ENCODE assay signal across 8 cellular contexts in the genomic region with DNA sequence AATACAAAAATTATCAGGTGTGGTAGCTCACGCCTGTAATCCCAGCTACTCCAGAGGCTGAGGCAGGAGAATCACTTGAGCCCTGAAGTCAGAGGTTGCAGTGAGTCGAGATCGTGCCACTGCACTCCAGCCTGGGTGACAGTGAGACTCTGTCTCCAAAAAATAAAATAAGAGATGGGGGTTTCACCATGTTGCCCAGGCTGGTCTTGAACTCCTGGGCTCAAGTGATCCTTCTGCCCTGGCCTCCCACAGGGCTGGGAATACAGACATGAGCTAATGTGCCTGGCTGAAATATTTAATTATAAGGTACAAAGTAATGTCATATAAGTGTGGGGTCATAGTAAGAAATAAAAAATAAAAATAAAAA. TPM values are rescaled to one million over a fixed set of nuclear protein-coding genes. Genes with fewer than 3 reads are reported as not detected.
DNase-seq lines count a peak whose midpoint lies in the region; ATAC-seq and TF ChIP-seq lines count a peak whose summit lies in the region.
"Not testable (repeated sequence)": the region's sequence is repeated elsewhere in the genome, so short reads cannot be mapped to it uniquely, and the experiment has no call there.

No MANE protein-coding gene starts in this region.

- not testable (repeated sequence) for ATAC-seq in activated naive CD4-positive, alpha-beta T cell treated with anti-CD3 and anti-CD28 coated beads, Interleukin-2, amount 50 U/mL, for 72 hours

- H4K20me1 ChIP-seq in SU-DHL-6 (ENCODE audit: low read depth, low read length), result not testable (repeated sequence)

- peak overlapping the region; percentile 99 for H3K27ac ChIP-seq in AG04450 (ENCODE audit: low read depth, low read length)
- H3K27ac ChIP-seq in HL-60 (replicated peaks), result peak overlapping the region; percentile 100
- peak overlapping the region; percentile 97 for H3K27ac ChIP-seq in SU-DHL-6 (ENCODE audit: low read depth, low read length)
- H3K27ac ChIP-seq in duodenal mucosa (ENCODE audit: low read depth, low read length), result peak overlapping the region; percentile 99

- H3K4me1 Mint-ChIP-seq in immature natural killer cell (peaks cover 83 to 90% of the 10 kb centered on the region in 2 donors), nephron progenitor cell (peaks cover 85% of the 10 kb centered on the region)
- peaks cover 88% of the 10 kb centered on the region for H3K4me1 Mint-ChIP-seq in stimulated activated naive CD8-positive, alpha-beta T cell treated with anti-CD3 and anti-CD28 coated beads, Interleukin-15, Interleukin-2, amounts not matched to agents 100 ng/mL and 50 ng/mL, for 24 hours (ENCODE audit: low read depth)

- H3K4me3 ChIP-seq in AG04450 (ENCODE audit: low read depth, low read length); SU-DHL-6 (ENCODE audit: insufficient read depth, low read length, poor library complexity, severe bottlenecking); duodenal mucosa (ENCODE audit: low read depth in 1 of 2, low read length in 2 of 2): not testable (repeated sequence)
- peak overlapping the region; percentile 7 for H3K4me3 ChIP-seq in HL-60 (replicated peaks; ENCODE audit: insufficient read depth, low read length)

- H3K36me3 ChIP-seq in SU-DHL-6 (ENCODE audit: low read length); duodenal mucosa (ENCODE audit: control insufficient read depth in 1 of 2, insufficient read depth in 2 of 2, low read length in 2 of 2): not testable (repeated sequence)

- H2AFZ ChIP-seq in SU-DHL-6 (ENCODE audit: low read depth, low read length, severe bottlenecking), result not testable (repeated sequence)

- peak overlapping the region; percentile 99 for H3K27ac Mint-ChIP-seq in activated naive CD4-positive, alpha-beta T cell treated with anti-CD3 and anti-CD28 coated beads, Interleukin-2, amount 50 U/mL, for 72 hours
- peak overlapping the region in 5 of 6 donors; percentile 91 to 99 (median 95) for H3K27ac Mint-ChIP-seq in immature natural killer cell
- peak overlapping the region; percentile 100 for H3K27ac Mint-ChIP-seq in nephron progenitor cell
- peak overlapping the region; percentile 98 for H3K27ac Mint-ChIP-seq in stimulated activated naive CD8-positive, alpha-beta T cell treated with anti-CD3 and anti-CD28 coated beads, Interleukin-15, Interleukin-2, amounts not matched to agents 100 ng/mL and 50 ng/mL, for 24 hours

- not testable (repeated sequence) for TF ChIP-seq CTCF in AG04450 (IDR thresholded peaks at IDR 0.05; ENCODE audit: low read depth, low read length); HL-60 (IDR thresholded peaks at IDR 0.05; ENCODE audit: insufficient read depth, low read length); SU-DHL-6 (IDR thresholded peaks at IDR 0.05; ENCODE audit: insufficient read depth, low read length, poor library complexity, severe bottlenecking); nephron progenitor cell (IDR thresholded peaks at IDR 0.05)

- H3K36me3 Mint-ChIP-seq in activated naive CD4-positive, alpha-beta T cell treated with anti-CD3 and anti-CD28 coated beads, Interleukin-2, amount 50 U/mL, for 72 hours, result peaks cover 11 to 13% of the 10 kb centered on the region in 2 donors
- H3K36me3 Mint-ChIP-seq in immature natural killer cell (peaks cover 4 to 10% (median 10%) of the 10 kb centered on the region in 3 donors), nephron progenitor cell (ENCODE audit: low read depth) (peaks cover 10% of the 10 kb centered on the region)
- H3K36me3 Mint-ChIP-seq in stimulated activated naive CD8-positive, alpha-beta T cell treated with anti-CD3 and anti-CD28 coated beads, Interleukin-15, Interleukin-2, amounts not matched to agents 100 ng/mL and 50 ng/mL, for 24 hours (ENCODE audit: low read depth), result peaks cover 15% of the 10 kb centered on the region

- not testable (repeated sequence) for H3K9me3 ChIP-seq in AG04450 (ENCODE audit: control insufficient read depth, insufficient read depth, low read length); SU-DHL-6 (ENCODE audit: insufficient read depth, low read length); duodenal mucosa (ENCODE audit: control insufficient read depth in 1 of 2, low read length in 2 of 2)

- H3F3A ChIP-seq in SU-DHL-6 (ENCODE audit: insufficient read depth), result peaks cover 68% of the 10 kb centered on the region

- POLR2A ChIA-PET in AG04450 (lab: Yijun Ruan, JAX), result interaction anchor here (4.4 kb wide), 1 partner anchor 21 kb away, joined by 39 read pairs; no protein-coding TSS in a partner anchor

- H3K4me3 Mint-ChIP-seq in immature natural killer cell (peak overlapping the region in 4 of 5 donors; percentile 83 to 99 (median 91)), nephron progenitor cell (peak overlapping the region; percentile 100)
- H3K4me3 Mint-ChIP-seq in stimulated activated naive CD8-positive, alpha-beta T cell treated with anti-CD3 and anti-CD28 coated beads, Interleukin-15, Interleukin-2, amounts not matched to agents 100 ng/mL and 50 ng/mL, for 24 hours, result peak overlapping the region; percentile 97

- not testable (repeated sequence) for H3K9me2 ChIP-seq in SU-DHL-6 (replicated peaks; ENCODE audit: insufficient read depth, low read length)

- H3K27me3 ChIP-seq in AG04450 (ENCODE audit: control insufficient read depth, insufficient read depth, low read length); HL-60 (ENCODE audit: insufficient read depth, poor library complexity, severe bottlenecking); SU-DHL-6 (ENCODE audit: low read length); duodenal mucosa (ENCODE audit: control insufficient read depth in 1 of 2, insufficient read depth in 2 of 2, low read length in 2 of 2): not testable (repeated sequence)

- peaks cover 18% of the 10 kb centered on the region for H3K79me2 ChIP-seq in SU-DHL-6 (ENCODE audit: insufficient read depth, low read length)

- peak overlapping the region; percentile 94 for H3K4me2 ChIP-seq in SU-DHL-6 (ENCODE audit: low read depth, low read length, poor library complexity, severe bottlenecking)

- not testable (repeated sequence) for DNase-seq in AG04450 (ENCODE audit: low read depth, low spot score); HL-60 (ENCODE audit: low read depth in 1 of 2, low spot score in 1 of 2); activated naive CD4-positive, alpha-beta T cell treated with anti-CD3 and anti-CD28 coated beads, Interleukin-2, amount 50 U/mL, for 72 hours (ENCODE audit: low spot score in 2 of 2); immature natural killer cell; nephron progenitor cell

- H3K9me3 Mint-ChIP-seq in activated naive CD4-positive, alpha-beta T cell treated with anti-CD3 and anti-CD28 coated beads, Interleukin-2, amount 50 U/mL, for 72 hours; immature natural killer cell; stimulated activated naive CD8-positive, alpha-beta T cell treated with anti-CD3 and anti-CD28 coated beads, Interleukin-15, Interleukin-2, amounts not matched to agents 100 ng/mL and 50 ng/mL, for 24 hours: not testable (repeated sequence)
- peaks cover 14% of the 10 kb centered on the region for H3K9me3 Mint-ChIP-seq in nephron progenitor cell

- H3K27me3 Mint-ChIP-seq in immature natural killer cell (ENCODE audit: low read depth in 3 of 3), result peaks cover 35 to 51% (median 45%) of the 10 kb centered on the region in 3 donors
- peaks cover 20% of the 10 kb centered on the region for H3K27me3 Mint-ChIP-seq in nephron progenitor cell (ENCODE audit: low read depth, poor library complexity)
- not testable (repeated sequence) for H3K27me3 Mint-ChIP-seq in stimulated activated naive CD8-positive, alpha-beta T cell treated with anti-CD3 and anti-CD28 coated beads, Interleukin-15, Interleukin-2, amounts not matched to agents 100 ng/mL and 50 ng/mL, for 24 hours

- CTCF ChIA-PET in AG04450 (lab: Charles Lee), result interaction anchor here (0.6 to 5.9 kb wide), 3 partner anchors 12 to 22 kb away, joined by 3 to 45 read pairs (median 39); no protein-coding TSS in a partner anchor

- H3K9ac ChIP-seq in SU-DHL-6 (ENCODE audit: low read length), result peak overlapping the region; percentile 96
- H3K9ac ChIP-seq in duodenal mucosa (ENCODE audit: low read depth in 1 of 2, low read length in 2 of 2), result peak overlapping the region in 1 of 2 donors; percentile 99

- H3K4me1 ChIP-seq in duodenal mucosa (ENCODE audit: control insufficient read depth in 1 of 2, insufficient read depth in 2 of 2, low read length in 2 of 2), result peaks cover 43 to 50% of the 10 kb centered on the region in 2 donors

RNA-seq across cellular contexts. Expression of a gene that starts 4.2 kb away (rescaled TPM):
- polyA plus RNA-seq in AG04450 (2011; rRNA removed) (1,376 and 1,684 TPM in 2 replicates), immature natural killer cell (1,000 to 10,000 TPM in 2 of 3 donors, 100 to 1,000 TPM in 1; 977 to 1,715 (median 1,389) TPM)
- 815 and 985 TPM in 2 replicates for polyA minus RNA-seq in AG04450 (2011; rRNA and poly(A)+ RNA removed)
- total RNA-seq in activated naive CD4-positive, alpha-beta T cell treated with anti-CD3 and anti-CD28 coated beads, Interleukin-2, amount 50 U/mL, for 72 hours, result 100 to 1,000 TPM; 806 to 863 TPM

RNA-seq across cellular contexts. Expression of a gene that starts 54.9 kb away (rescaled TPM):
- polyA plus RNA-seq in AG04450 (2011; rRNA removed) (10.3 and 17.9 TPM in 2 replicates), immature natural killer cell (10 to 100 TPM in 1 of 3 donors, 1 to 10 TPM in 2; 1.3 to 10.5 (median 2.4) TPM)
- 16.4 and 24.0 TPM in 2 replicates for polyA minus RNA-seq in AG04450 (2011; rRNA and poly(A)+ RNA removed)
- total RNA-seq in activated naive CD4-positive, alpha-beta T cell treated with anti-CD3 and anti-CD28 coated beads, Interleukin-2, amount 50 U/mL, for 72 hours, result 10 to 100 TPM; 15.3 to 23.6 TPM
